Comparison of ENCODE assay signal across 8 cellular contexts in the genomic region with DNA sequence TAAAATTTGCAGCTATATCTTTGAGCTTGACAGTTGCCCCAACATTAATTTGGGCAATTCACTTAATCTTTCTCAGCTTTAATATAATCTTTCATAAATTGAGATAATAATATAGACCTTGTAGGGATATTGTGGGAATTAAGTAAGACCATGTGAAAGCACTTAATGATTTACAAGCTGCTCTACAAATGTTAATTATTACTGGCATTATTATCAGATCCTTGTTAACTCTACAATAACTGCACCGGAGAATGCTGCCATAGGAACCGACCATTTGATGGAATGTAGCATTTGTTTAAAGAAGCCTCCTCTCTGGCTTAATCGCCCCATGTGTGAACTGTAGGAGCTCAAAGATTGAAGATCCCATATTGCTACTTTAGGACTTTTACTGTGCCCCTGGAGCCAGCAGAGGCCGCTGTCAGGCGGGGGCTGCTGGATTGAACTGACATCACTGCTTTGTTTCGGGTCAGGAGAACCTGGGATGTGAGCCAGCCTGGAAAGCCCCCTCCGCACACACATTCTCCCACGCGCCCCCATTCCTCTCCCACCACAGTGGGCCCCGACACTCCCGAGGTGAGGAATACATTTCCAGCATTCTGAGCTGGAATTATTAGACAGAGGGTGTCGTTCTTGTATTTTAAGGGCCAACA.
DNase-seq lines count a peak whose midpoint lies in the region; ATAC-seq and TF ChIP-seq lines count a peak whose summit lies in the region.

No MANE protein-coding gene starts in this region.

- intact Hi-C loops in Panc1 (cut with micrococcal nuclease; ENCODE audit: unreplicated experiment) (no loop called here), heart left ventricle (cut with DNase I) (no loop called here), spleen (cut with DNase I; ENCODE audit: low total_unique reads) (no loop called here)

- DNase-seq in activated T-cell treated with anti-CD3 and anti-CD28 coated beads for 24 hours (ENCODE audit: low read depth) (peak; percentile 0), activated T-cell treated with anti-CD3 and anti-CD28 coated beads for 4 hours (no peak), Panc1 (ENCODE audit: low read depth, low spot score) (no peak), heart left ventricle (peak; percentile 19 to 61 (median 30)), spleen (peak; percentile 69), NCI-H2081 (lab: John Stamatoyannopoulos, UW) (no peak)

- WGBS in heart left ventricle, 4 donors, result 20 to 30% (median 26%) methylated on average over 12 of the region's 12 CpGs
- WGBS in spleen, 5 donors, result 40 to 55% (median 50%) methylated on average over 12 of the region's 12 CpGs

- H3K4me3 ChIP-seq in Panc1 (ENCODE audit: low read depth in 2 of 2, low read length in 2 of 2) (no peak overlapping the region), heart left ventricle (no peak overlapping the region), spleen (no peak overlapping the region)

- TF ChIP-seq CTCF in Panc1 (IDR thresholded peaks at IDR 0.05) (peak; percentile 73), heart left ventricle (IDR thresholded peaks at IDR 0.05) (peak; percentile 22 to 70 (median 54)), spleen (IDR thresholded peaks at IDR 0.05 in 8 of 11, conservative IDR thresholded peaks at IDR 0.05 in 3 of 11) (peak in 6 of 11 experiments; percentile 27 to 54 (median 48))

- CTCF ChIA-PET in Panc1 (lab: Charles Lee), result interaction anchor here (0.7 kb wide), 1 partner anchor 158 kb away, joined by 3 read pairs; no protein-coding TSS in a partner anchor

- no TSS peak for BruUV-seq in Panc1 (replicated peaks; lab: Mats Ljungman, UMichigan)

- H3K27ac ChIP-seq in Panc1 (ENCODE audit: low read length) (no peak overlapping the region), heart left ventricle (no peak overlapping the region), spleen (peak overlapping the region in 2 of 8 donors; percentile 21 to 33)

- in situ Hi-C loops in Panc1 (cut with HindIII; ENCODE audit: low pct_unique_long_range_greater_than_20kb, low sequenced_read_pairs), result no loop called here

- TF ChIP-seq POLR2A in heart left ventricle (IDR thresholded peaks at IDR 0.05) (no peak), spleen (IDR thresholded peaks at IDR 0.05) (no peak)

- no peaks in the 10 kb centered on the region for H3K9me3 ChIP-seq in Panc1 (ENCODE audit: control insufficient read depth, insufficient read depth, low read depth, low read length)
- peaks cover 0 to 7% (median 0%) of the 10 kb centered on the region in 12 donors for H3K9me3 ChIP-seq in heart left ventricle
- H3K9me3 ChIP-seq in spleen, result no peaks in the 10 kb centered on the region

- no peaks in the 10 kb centered on the region for H3K4me1 ChIP-seq in Panc1 (ENCODE audit: control insufficient read depth, insufficient read depth, low read length)
- peaks cover 0 to 5% (median 0%) of the 10 kb centered on the region in 12 donors for H3K4me1 ChIP-seq in heart left ventricle
- peaks cover 0 to 7% (median 0%) of the 10 kb centered on the region in 6 donors for H3K4me1 ChIP-seq in spleen

- POLR2A ChIA-PET in Panc1 (lab: Charles Lee), result no interaction called here

- H3K27me3 ChIP-seq in Panc1 (ENCODE audit: control insufficient read depth, insufficient read depth, low read length) (no peaks in the 10 kb centered on the region), heart left ventricle (no peaks in the 10 kb centered on the region), spleen (replicated peaks in 1 of 7) (no peaks in the 10 kb centered on the region)

- H3K36me3 ChIP-seq in Panc1 (ENCODE audit: control insufficient read depth, insufficient read depth, low read length), result no peaks in the 10 kb centered on the region
- peaks cover 0 to 85% (median 35%) of the 10 kb centered on the region in 9 donors for H3K36me3 ChIP-seq in heart left ventricle
- H3K36me3 ChIP-seq in spleen, result peaks cover 0 to 94% (median 9%) of the 10 kb centered on the region in 6 donors

- 0 out of 2 replicates have a peak, but pooled peaks have one; percentile 56 for ATAC-seq in Panc1
- peak; percentile 27 to 75 (median 60) for ATAC-seq in heart left ventricle
- ATAC-seq in HG03342 (IDR thresholded peaks at IDR 0.05; ENCODE audit: unreplicated experiment), result no peak
- no peak for ATAC-seq in GM21825 (IDR thresholded peaks at IDR 0.05; ENCODE audit: unreplicated experiment)

Comparison
In these comparisons a context has a peak if more than half of its experiments do, and no peak if none do; other contexts are left out.
1. DNase-seq: peak in activated T-cell treated with anti-CD3 and anti-CD28 coated beads for 24 hours (single experiment), heart left ventricle (5 of 5) and spleen (single experiment); none in activated T-cell treated with anti-CD3 and anti-CD28 coated beads for 4 hours (single experiment), Panc1 (single experiment) and NCI-H2081 (0 of 2).
2. ATAC-seq: peak in Panc1 (single experiment) and heart left ventricle (4 of 4); none in HG03342 (single experiment) and GM21825 (single experiment).
3. Peak in every context shown above with its lines, with median percentiles within 50 percentile points of each other: CTCF ChIP-seq.